In genomic region chr2:98148968-98149697, GRCh38 we compare ENCODE assay signal across 9 cellular contexts.
DNase-seq lines count a peak whose midpoint lies in the region; ATAC-seq and TF ChIP-seq lines count a peak whose summit lies in the region.
"Had no signal": no experiment of that assay in that cellular context is flagged by ENCODE, and none has a peak within 500 bp of the region (broad histone marks: within the 10 kb centered on the region; RNA-seq: fewer than 3 reads in every experiment).

No MANE protein-coding gene starts in this region.

- peak overlapping the region; percentile 21; the same call in 1 of the 2 replicates for H2AFZ ChIP-seq in OCI-LY7 (ENCODE audit: low read length)

- peaks cover 6% of the 10 kb centered on the region; the same call in 1 of the 2 replicates for H3K9me3 ChIP-seq in OCI-LY7 (ENCODE audit: low read length)

- no peaks in the 10 kb centered on the region for H3K36me3 ChIP-seq in OCI-LY7 (ENCODE audit: insufficient read depth, low read length)

- no peak for ATAC-seq in HG02885 (IDR thresholded peaks at IDR 0.05; ENCODE audit: poor library complexity, unreplicated experiment)

- no peaks in the 10 kb centered on the region for H4K20me1 ChIP-seq in OCI-LY7 (ENCODE audit: insufficient read depth, low read length)

- no peak overlapping the region for H3K4me3 Mint-ChIP-seq in type B pancreatic cell

- no peaks in the 10 kb centered on the region for H3K4me1 ChIP-seq in OCI-LY7 (ENCODE audit: insufficient read depth, low read length, poor library complexity, severe bottlenecking)

- H3K27me3 Mint-ChIP-seq in type B pancreatic cell, result no peaks in the 10 kb centered on the region

- CTCF ChIA-PET in OCI-LY7 (lab: Charles Lee; ENCODE audit: unreplicated experiment), result no interaction called here

- peak; percentile 63 for DNase-seq in EH (ENCODE audit: low read depth)
- peak; percentile 26 for DNase-seq in OCI-LY7 (ENCODE audit: low spot score)
- peak; percentile 80 to 83 for DNase-seq in dermis microvascular lymphatic vessel endothelial cell (ENCODE audit: low read depth in 2 of 2)
- DNase-seq in myocyte (ENCODE audit: low read depth), result peak; percentile 43
- no peak for DNase-seq in type B pancreatic cell (ENCODE audit: extremely low spot score, unreplicated experiment)
- DNase-seq in NCI-H2107 treated with DMSO at 0.1 percent for 48 hours (lab: John Stamatoyannopoulos, UW; ENCODE audit: unreplicated experiment), result no peak
- no peak for DNase-seq in NCI-H2171 (lab: John Stamatoyannopoulos, UW)

- H3K36me3 Mint-ChIP-seq in type B pancreatic cell, result no peaks in the 10 kb centered on the region

- H3K9me2 ChIP-seq in OCI-LY7 (ENCODE audit: insufficient read depth, low read length), result no peaks in the 10 kb centered on the region

- H3K79me2 ChIP-seq in OCI-LY7 (ENCODE audit: insufficient read depth, low read depth, low read length), result no peaks in the 10 kb centered on the region

- H3K4me1 Mint-ChIP-seq in type B pancreatic cell (ENCODE audit: unreplicated experiment), result no peaks in the 10 kb centered on the region

- POLR2A ChIA-PET in OCI-LY7 (lab: Charles Lee), result no interaction called here

- H3K27ac ChIP-seq in OCI-LY7 (ENCODE audit: low read depth, low read length, poor library complexity, severe bottlenecking), result no peak overlapping the region
- H3K27ac ChIP-seq: HL-60 had no signal

- H3K4me2 ChIP-seq in OCI-LY7 (ENCODE audit: low read length), result no peak overlapping the region; the same call in 1 of the 2 replicates

- TF ChIP-seq CTCF in OCI-LY7 (conservative IDR thresholded peaks at IDR 0.05; ENCODE audit: low read length), result no peak
- no peak for TF ChIP-seq CTCF in type B pancreatic cell (conservative IDR thresholded peaks at IDR 0.05)

- peaks cover 7% of the 10 kb centered on the region for H3K9me3 Mint-ChIP-seq in type B pancreatic cell

- H3K4me3 ChIP-seq in OCI-LY7 (ENCODE audit: low read depth, low read length, poor library complexity, severe bottlenecking), result no peak overlapping the region

- H3K27ac Mint-ChIP-seq in type B pancreatic cell, result no peak overlapping the region

- BruUV-seq in OCI-LY7 (replicated peaks; lab: Mats Ljungman, UMichigan), result no TSS peak

- intact Hi-C loops in OCI-LY7 (cut with micrococcal nuclease; ENCODE audit: unreplicated experiment), result no loop called here

Comparison
In these comparisons a context has a peak if more than half of its experiments do, and no peak if none do; other contexts are left out.
1. DNase-seq: peak in EH (single experiment), OCI-LY7 (single experiment), dermis microvascular lymphatic vessel endothelial cell (2 of 2) and myocyte (single experiment); none in type B pancreatic cell (single experiment), NCI-H2107 treated with DMSO at 0.1 percent for 48 hours (single experiment) and NCI-H2171 (single experiment).